In genomic region chr17:55283256-55283965, GRCh38 we compare ENCODE assay signal across 19 cellular contexts. TPM values are rescaled to one million over a fixed set of nuclear protein-coding genes. Genes with fewer than 3 reads are reported as not detected.
DNase-seq lines count a peak whose midpoint lies in the region; ATAC-seq and TF ChIP-seq lines count a peak whose summit lies in the region.
"Had no signal": no experiment of that assay in that cellular context is flagged by ENCODE, and none has a peak within 500 bp of the region (broad histone marks: within the 10 kb centered on the region; RNA-seq: fewer than 3 reads in every experiment).

No MANE protein-coding gene starts in this region.

- H3K4me1 ChIP-seq in right lobe of liver = peaks cover 4 to 81% (median 35%) of the 10 kb centered on the region in 4 donors

- WGBS in right lobe of liver (ENCODE audit: insufficient coverage, low coverage, low lambda C conversion rate, missing lambda C conversion rate) = 32% methylated on average over 8 of the region's 9 CpGs

- H3K4me3 ChIP-seq in dorsolateral prefrontal cortex = peak overlapping the region in 19 of 59 donors; percentile 2 to 31 (median 19)
- peak overlapping the region in 2 of 3 donors; percentile 30 to 33 for H3K4me3 ChIP-seq in right lobe of liver

- peak; percentile 7 to 50 (median 28) for ATAC-seq in right lobe of liver
- ATAC-seq in HG03045 (IDR thresholded peaks at IDR 0.05; ENCODE audit: unreplicated experiment) = no peak
- ATAC-seq: sciatic nerve; stimulated activated naive B cell treated with anti-CD40 and anti-IgM and Interleukin-4, amounts not matched to agents 10 μg/mL and 1 μg/mL and 100 μg/mL, for 72 hours had no signal

- TF ChIP-seq CTCF in dorsolateral prefrontal cortex (IDR thresholded peaks at IDR 0.05 in 54 of 56, conservative IDR thresholded peaks at IDR 0.05 in 2 of 56; ENCODE audit: low read depth in 1 of 56, partially characterized antibody in 56 of 56) (no peak), right lobe of liver (IDR thresholded peaks at IDR 0.05) (no peak)

- no peak for TF ChIP-seq POLR2A in right lobe of liver (IDR thresholded peaks at IDR 0.05)

- no peaks in the 10 kb centered on the region for H3K9me3 ChIP-seq in right lobe of liver

- H3K27ac ChIP-seq in dorsolateral prefrontal cortex (peak overlapping the region in 57 of 59 donors; percentile 60 to 95 (median 85)), right lobe of liver (peak overlapping the region; percentile 61 to 91 (median 80)), temporal lobe (ENCODE audit: low read depth, low read length) (peak overlapping the region; percentile 71)

- H3K36me3 ChIP-seq in right lobe of liver = peaks cover 0 to 6% (median 0%) of the 10 kb centered on the region in 4 donors

- H3K27me3 ChIP-seq in dorsolateral prefrontal cortex (no peaks in the 10 kb centered on the region), right lobe of liver (no peaks in the 10 kb centered on the region)

- intact Hi-C loops in dorsolateral prefrontal cortex (cut with DNase I) (no loop called here), right lobe of liver (cut with DNase I) (no loop called here)

- DNase-seq in M059J (ENCODE audit: low read depth) (peak; percentile 54), dorsolateral prefrontal cortex (no peak), right lobe of liver (peak in 1 of 3 donors; percentile 74), nucleus accumbens (lab: John Stamatoyannopoulos, UW) (no peak), HT-29 (ENCODE audit: low spot score) (no peak)
- DNase-seq in activated naive CD4-positive, alpha-beta T cell treated with anti-CD3 and anti-CD28 coated beads, Interleukin-2, amount 50 U/mL, for 16 hours = no peak
- DNase-seq: activated CD4-positive, alpha-beta T cell treated with anti-CD3 and anti-CD28 coated beads for 48 hours; activated T-cell treated with anti-CD3 and anti-CD28 coated beads, Interleukin-2, amount 50 U/mL, for 24 hours; amniotic stem cell; DMS79 treated with DMSO at 0.1 percent for 48 hours; NCI-H1105 treated with DMSO at 0.1 percent for 48 hours; NK-92 treated with Interleukin-12 subunit alpha and Interleukin-12 subunit beta, amount 100 ng/mL, for 24 hours; SIG-M5; stimulated activated naive B cell treated with anti-CD40 and anti-IgM and Interleukin-4, amounts not matched to agents 10 μg/mL and 1 μg/mL and 100 μg/mL, for 72 hours had no signal

RNA-seq across cellular contexts. Expression of gene HLF, which starts 18.7 kb away (rescaled TPM):
- 4.4 and 5.3 TPM in 2 replicates for total RNA-seq in M059J (2014; rRNA removed; shearing (Covaris generic))
- total RNA-seq in dorsolateral prefrontal cortex (100 to 1,000 TPM in 94 of 120 experiments, 10 to 100 TPM in 26; 36.7 to 194 (median 124) TPM), right lobe of liver (10 to 100 TPM; 16.4 to 96.9 (median 42.6) TPM), temporal lobe (6.6 TPM)
- total RNA-seq in HT-29 (2014; rRNA removed; shearing (Covaris generic)) = 0.05 and 0.08 TPM in 2 replicates
- total RNA-seq: B cell, fibroblast of villous mesenchyme had no signal
